ENCODE assay signal across 1 cellular context in genomic region chr6:2854394-2854982, GRCh38.
TF ChIP-seq lines count a peak whose summit lies in the region.

No MANE protein-coding gene starts in this region.

TF ChIP-seq in WTC11, 78 proteins besides CTCF, POLR2A, EP300 and RAD21 (continued from another document):
- TF ChIP-seq AFF4 (CRISPR knock-in tag; IDR thresholded peaks at IDR 0.05; ENCODE audit: borderline replicate concordance) (no peak), KAT7 (CRISPR knock-in tag; IDR thresholded peaks at IDR 0.05; ENCODE audit: borderline replicate concordance) (no peak), ZNF281 (CRISPR knock-in tag; IDR thresholded peaks at IDR 0.05) (no peak), ESRRA (CRISPR knock-in tag; IDR thresholded peaks at IDR 0.05; ENCODE audit: borderline replicate concordance) (no peak), NFE2L1 (CRISPR knock-in tag; IDR thresholded peaks at IDR 0.05) (no peak), GRHL2 (CRISPR knock-in tag; IDR thresholded peaks at IDR 0.05; ENCODE audit: insufficient replicate concordance, severe bottlenecking) (no peak), IRF1 (CRISPR knock-in tag; IDR thresholded peaks at IDR 0.05) (no peak), ZBTB21 (CRISPR knock-in tag; IDR thresholded peaks at IDR 0.05; ENCODE audit: borderline replicate concordance) (no peak), E2F4 (CRISPR knock-in tag; IDR thresholded peaks at IDR 0.05; ENCODE audit: borderline replicate concordance, low read depth) (no peak)
